ENCODE assay signal across 12 cellular contexts in the genomic region with DNA sequence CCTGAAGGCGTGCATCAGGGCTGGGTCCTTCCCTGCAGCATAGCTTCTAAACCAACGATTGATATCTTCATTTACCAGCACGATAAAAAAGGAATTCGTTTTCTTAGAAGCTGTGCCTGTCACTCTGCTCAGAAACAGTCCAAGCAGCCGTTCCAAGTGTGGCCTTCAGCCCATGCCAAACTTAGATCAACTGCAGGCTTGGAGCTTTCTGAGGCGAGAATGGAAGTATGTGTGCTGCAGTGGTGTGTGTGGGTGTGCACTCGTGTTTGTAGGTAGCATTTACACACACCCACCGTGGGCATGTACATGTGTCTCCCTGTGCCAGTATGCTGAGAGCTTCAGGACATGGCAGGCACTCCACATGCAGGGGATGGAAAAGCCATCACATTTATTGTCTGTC.
DNase-seq lines count a peak whose midpoint lies in the region; ATAC-seq, FAIRE-seq and TF ChIP-seq lines count a peak whose summit lies in the region.
"Had no signal": no experiment of that assay in that cellular context is flagged by ENCODE, and none has a peak within 500 bp of the region (broad histone marks: within the 10 kb centered on the region; RNA-seq: fewer than 3 reads in every experiment).

No MANE protein-coding gene starts in this region.

- no peaks in the 10 kb centered on the region for H3K36me3 Mint-ChIP-seq in CD4-positive, alpha-beta memory T cell
- H3K36me3 Mint-ChIP-seq in T-helper 17 cell (ENCODE audit: low read depth): peaks cover 2% of the 10 kb centered on the region
- H3K36me3 Mint-ChIP-seq: naive B cell had no signal

- ATAC-seq in T-helper 17 cell: no peak
- peak; percentile 27 to 68 (median 46) for ATAC-seq in heart right ventricle
- ATAC-seq in HG03108 (IDR thresholded peaks at IDR 0.05; ENCODE audit: unreplicated experiment): no peak

- 26 to 27% methylated on average over 8 of the region's 8 CpGs for WGBS in heart right ventricle, 2 donors
- 10% methylated on average over 8 of the region's 8 CpGs for WGBS in prostate gland

- CTCF ChIA-PET in CD4-positive, alpha-beta memory T cell (lab: Charles Lee; ENCODE audit: partially characterized antibody): interaction anchor here (1.2 to 20.1 kb wide), 3 partner anchors 10 to 69 kb away, joined by 4 to 688 read pairs (median 59); no protein-coding TSS in a partner anchor

- peak overlapping the region in 7 of 8 donors; percentile 45 to 80 (median 72) for H3K4me3 Mint-ChIP-seq in CD4-positive, alpha-beta memory T cell
- H3K4me3 Mint-ChIP-seq in T-helper 17 cell: peak overlapping the region; percentile 65
- H3K4me3 Mint-ChIP-seq: activated B cell treated with CpG ODN at 0.5 μM for 24 hours, naive B cell had no signal

- intact Hi-C loops in CD4-positive, alpha-beta memory T cell (cut with micrococcal nuclease): no loop called here
- intact Hi-C loops in heart right ventricle (cut with DNase I): no loop called here
- intact Hi-C loops in prostate gland (cut with DNase I): no loop called here

- FAIRE-seq in HTR-8/SVneo (lab: Jason Lieb, UNC): no peak

- H3K27ac ChIP-seq in CD4-positive, alpha-beta memory T cell (ENCODE audit: low read depth, low read length): no peak overlapping the region
- H3K27ac ChIP-seq in heart right ventricle (peak overlapping the region in 7 of 10 donors; percentile 33 to 71 (median 58)), prostate gland (peak overlapping the region; percentile 36 to 37)

- H3K9me3 Mint-ChIP-seq in CD4-positive, alpha-beta memory T cell: peaks cover 0 to 3% (median 0%) of the 10 kb centered on the region in 8 donors
- H3K9me3 Mint-ChIP-seq: activated B cell treated with CpG ODN at 0.5 μM for 24 hours, naive B cell had no signal

- H3K27ac Mint-ChIP-seq in CD4-positive, alpha-beta memory T cell: peak overlapping the region; percentile 70 to 91 (median 87)
- peak overlapping the region; percentile 83 for H3K27ac Mint-ChIP-seq in T-helper 17 cell
- H3K27ac Mint-ChIP-seq: activated B cell treated with CpG ODN at 0.5 μM for 24 hours had no signal

- peak overlapping the region in 1 of 2 donors; percentile 15 for H3K4me3 ChIP-seq in CD4-positive, alpha-beta memory T cell (ENCODE audit: low read length in 2 of 2)
- H3K4me3 ChIP-seq in heart right ventricle: peak overlapping the region in 1 of 10 donors; percentile 1
- no peak overlapping the region for H3K4me3 ChIP-seq in prostate gland

- H3K9me3 ChIP-seq in CD4-positive, alpha-beta memory T cell (ENCODE audit: control insufficient read depth in 1 of 2, low read length in 2 of 2): no peaks in the 10 kb centered on the region
- H3K9me3 ChIP-seq in T-helper 17 cell (ENCODE audit: control insufficient read depth, low read length, poor library complexity, severe bottlenecking) (no peaks in the 10 kb centered on the region), heart right ventricle (no peaks in the 10 kb centered on the region), prostate gland (no peaks in the 10 kb centered on the region)

- peak in 1 of 5 donors; percentile 4 for DNase-seq in CD4-positive, alpha-beta memory T cell
- DNase-seq in T-helper 17 cell (no peak), heart right ventricle (peak in 1 of 2 donors; percentile 27), prostate gland (ENCODE audit: low spot score) (no peak), CD1c-positive myeloid dendritic cell (ENCODE audit: extremely low spot score) (no peak), HTR-8/SVneo (ENCODE audit: insufficient read length, low spot score) (no peak), UCSD-AML1 (lab: John Stamatoyannopoulos, UW; ENCODE audit: unreplicated experiment) (no peak)
- DNase-seq: activated B cell treated with CpG ODN at 0.5 μM for 24 hours, activated gamma-delta T cell treated with Interleukin-2 at 50 U/mL for 16 hours, naive B cell, trophoblast cell had no signal

- TF ChIP-seq POLR2A in prostate gland (IDR thresholded peaks at IDR 0.05): no peak

- H3K27me3 ChIP-seq in CD4-positive, alpha-beta memory T cell (ENCODE audit: insufficient read depth, low read length): no peaks in the 10 kb centered on the region
- H3K27me3 ChIP-seq in heart right ventricle (peaks cover 0 to 32% (median 23%) of the 10 kb centered on the region in 7 donors), prostate gland (replicated peaks; ENCODE audit: insufficient read depth) (no peaks in the 10 kb centered on the region)

- no peak for TF ChIP-seq CTCF in heart right ventricle (IDR thresholded peaks at IDR 0.05)
- no peak for TF ChIP-seq CTCF in prostate gland (IDR thresholded peaks at IDR 0.05)

- peaks cover 76% of the 10 kb centered on the region for H3K4me1 ChIP-seq in CD4-positive, alpha-beta memory T cell (ENCODE audit: insufficient read depth, low read length)
- H3K4me1 ChIP-seq in heart right ventricle: peaks cover 0 to 26% (median 18%) of the 10 kb centered on the region in 9 donors
- H3K4me1 ChIP-seq in prostate gland (replicated peaks): no peaks in the 10 kb centered on the region

- H3K4me1 Mint-ChIP-seq in CD4-positive, alpha-beta memory T cell: peaks cover 41 to 75% (median 65%) of the 10 kb centered on the region in 4 donors
- peaks cover 54% of the 10 kb centered on the region for H3K4me1 Mint-ChIP-seq in T-helper 17 cell

- POLR2A ChIA-PET in CD4-positive, alpha-beta memory T cell (lab: Charles Lee; ENCODE audit: partially characterized antibody): interaction anchor here (0.5 to 7.3 kb wide), 5 partner anchors 9 to 816 kb away, joined by 3 to 139 read pairs (median 6); no protein-coding TSS in a partner anchor

- H3K36me3 ChIP-seq in CD4-positive, alpha-beta memory T cell (ENCODE audit: insufficient read depth, low read length): no peaks in the 10 kb centered on the region
- H3K36me3 ChIP-seq in heart right ventricle (no peaks in the 10 kb centered on the region), prostate gland (no peaks in the 10 kb centered on the region)

- peaks cover 4 to 5% of the 10 kb centered on the region in 2 donors for H3K27me3 Mint-ChIP-seq in CD4-positive, alpha-beta memory T cell
- peaks cover 14% of the 10 kb centered on the region for H3K27me3 Mint-ChIP-seq in T-helper 17 cell

Comparison
In these comparisons a context has a peak if more than half of its experiments do, and no peak if none do; other contexts are left out.
1. ATAC-seq: peak in heart right ventricle (8 of 8); none in T-helper 17 cell (single experiment) and HG03108 (single experiment).